Comparison of ENCODE assay signal across 31 cellular contexts in the genomic region with DNA sequence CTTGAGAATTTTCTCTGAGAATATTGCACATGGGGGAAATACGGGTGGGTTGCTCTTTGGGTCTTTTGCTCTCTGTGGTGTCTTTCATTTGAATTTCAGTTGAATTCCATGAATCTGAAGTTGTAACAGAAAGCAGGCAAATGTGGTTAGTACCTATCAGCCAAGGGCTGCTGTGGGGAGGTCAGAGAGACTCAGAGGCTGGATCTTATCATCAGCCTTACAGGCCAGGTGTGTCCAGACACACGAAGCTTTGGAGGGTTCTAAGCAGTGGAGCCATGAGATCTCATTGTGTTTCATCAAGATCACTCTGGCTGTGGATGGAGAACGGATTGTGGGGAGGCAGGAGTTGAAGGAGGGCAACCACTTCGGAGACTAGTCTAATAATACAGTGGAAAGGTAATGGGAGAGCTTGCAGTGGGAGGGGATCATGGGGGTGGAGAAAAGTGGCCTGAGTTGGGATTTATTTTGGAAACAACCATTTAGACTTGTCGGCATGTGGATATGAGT.
"Had no signal": no experiment of that assay in that cellular context is flagged by ENCODE, and none has a peak within 500 bp of the region (broad histone marks: within the 10 kb centered on the region; RNA-seq: fewer than 3 reads in every experiment).

No MANE protein-coding gene starts in this region.

- H3K27me3 ChIP-seq: ascending aorta had no signal

- H3K9me3 ChIP-seq: ascending aorta had no signal

- H3K4me1 ChIP-seq: ascending aorta had no signal

- ATAC-seq: activated CD4-positive, alpha-beta T cell treated with anti-CD3 and anti-CD28 coated beads for 36 hours; activated CD4-positive, CD25-positive, alpha-beta regulatory T cell treated with anti-CD3 and anti-CD28 coated beads, Interleukin-2, amount 50 U/mL, for 24 hours; activated CD8-positive, alpha-beta memory T cell treated with anti-CD3 and anti-CD28 coated beads, Interleukin-2, amount 10 ng/mL, durations not matched to agents 7 days and 5 days; activated CD8-positive, alpha-beta T cell treated with anti-CD3 and anti-CD28 coated beads, Interleukin-2, amount 10 ng/mL, durations not matched to agents 7 days and 5 days; activated naive CD8-positive, alpha-beta T cell treated with anti-CD3 and anti-CD28 coated beads, Interleukin-2, amount 50 U/mL, for 24 hours; WTC11 had no signal

- H3K4me3 ChIP-seq: ascending aorta, cardiac muscle cell had no signal

- FAIRE-seq: bronchial epithelial cell had no signal

- H3K27ac ChIP-seq: ascending aorta, cardiac muscle cell, WERI-Rb-1 had no signal

- DNase-seq: activated CD4-positive, alpha-beta memory T cell treated with anti-CD3 and anti-CD28 coated beads, Interleukin-2, amount 10 ng/mL, durations not matched to agents 7 days and 5 days; activated CD4-positive, alpha-beta T cell treated with anti-CD3 and anti-CD28 coated beads for 1 hour; activated CD4-positive, alpha-beta T cell treated with anti-CD3 and anti-CD28 coated beads for 36 hours; activated CD4-positive, alpha-beta T cell treated with anti-CD3 and anti-CD28 coated beads for 48 hours; activated CD4-positive, alpha-beta T cell treated with anti-CD3 and anti-CD28 coated beads, Interleukin-2, amount 10 ng/mL, durations not matched to agents 7 days and 5 days; activated CD4-positive, alpha-beta T cell treated with anti-CD3 and anti-CD28 coated beads, Interleukin-2, amount 50 U/mL, for 48 hours; activated CD4-positive, CD25-positive, alpha-beta regulatory T cell; activated CD8-positive, alpha-beta memory T cell treated with anti-CD3 and anti-CD28 coated beads for 24 hours; activated CD8-positive, alpha-beta memory T cell treated with anti-CD3 and anti-CD28 coated beads, Interleukin-2, amount 10 ng/mL, durations not matched to agents 7 days and 5 days; activated CD8-positive, alpha-beta memory T cell treated with anti-CD3 and anti-CD28 coated beads, Interleukin-2, amount 50 U/mL, for 48 hours; activated CD8-positive, alpha-beta T cell treated with anti-CD3 and anti-CD28 coated beads, Interleukin-2, amount 10 ng/mL, durations not matched to agents 7 days and 5 days; activated effector memory CD4-positive, alpha-beta T cell treated with Interleukin-2 at 50 U/mL for 16 hours; activated gamma-delta T cell; activated naive CD4-positive, alpha-beta T cell treated with anti-CD3 and anti-CD28 coated beads, Interleukin-2, amount 10 ng/mL, durations not matched to agents 7 days and 5 days; activated naive CD4-positive, alpha-beta T cell treated with Interleukin-2 at 50 U/mL for 16 hours; activated naive CD8-positive, alpha-beta T cell treated with anti-CD3 and anti-CD28 coated beads, Interleukin-2, amount 10 ng/mL, durations not matched to agents 7 days and 5 days; activated naive CD8-positive, alpha-beta T cell treated with anti-CD3 and anti-CD28 coated beads, Interleukin-2, amount 50 U/mL, for 24 hours; activated T-cell treated with anti-CD3 and anti-CD28 coated beads, Interleukin-2, amount 50 U/mL, for 24 hours; activated T-cell treated with anti-CD3 and anti-CD28 coated beads, Interleukin-2, amount 50 U/mL, for 48 hours; amygdala; anterior cingulate cortex; caudate nucleus; cerebellar nuclear complex; T-helper 2 cell; T-helper 9 cell; WERI-Rb-1 had no signal

- H3K36me3 ChIP-seq: ascending aorta, cardiac muscle cell, WERI-Rb-1 had no signal
